ENCODE assay signal across 14 cellular contexts in the genomic region with DNA sequence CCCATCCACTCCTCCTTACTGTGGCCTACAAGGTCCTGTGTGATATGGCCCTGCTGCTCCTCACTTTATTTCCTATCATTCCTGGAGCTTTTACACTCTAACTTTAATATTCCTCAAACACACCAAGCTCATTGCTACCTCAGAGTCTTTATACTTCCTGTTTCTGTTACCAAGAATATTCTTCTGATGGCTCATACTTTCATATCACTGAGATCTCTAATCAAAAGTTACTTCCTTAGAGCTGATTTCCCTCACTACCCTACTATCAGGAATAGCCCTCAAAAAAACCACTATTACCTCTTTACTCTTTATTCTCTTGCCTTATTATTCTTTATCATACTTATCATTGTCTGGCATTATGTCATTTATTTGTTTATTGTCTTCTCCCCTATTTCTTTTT. TPM values are rescaled to one million over a fixed set of nuclear protein-coding genes. Genes with fewer than 3 reads are reported as not detected.
DNase-seq lines count a peak whose midpoint lies in the region; ATAC-seq and TF ChIP-seq lines count a peak whose summit lies in the region.
"Had no signal": no experiment of that assay in that cellular context is flagged by ENCODE, and none has a peak within 500 bp of the region (broad histone marks: within the 10 kb centered on the region; RNA-seq: fewer than 3 reads in every experiment).

No MANE protein-coding gene starts in this region.

- peaks cover 10% of the 10 kb centered on the region for H3K36me3 Mint-ChIP-seq in Caco-2 (ENCODE audit: insufficient read depth, unreplicated experiment)

- H3K36me3 ChIP-seq in BLaER1 (peaks cover 35% of the 10 kb centered on the region), PC-3 (ENCODE audit: low read depth, low read length) (peaks cover 25% of the 10 kb centered on the region; the same call in 1 of the 2 replicates), Caco-2 (ENCODE audit: control insufficient read depth, insufficient read depth, low read length) (no peaks in the 10 kb centered on the region; the same call in 1 of the 2 replicates)
- H3K36me3 ChIP-seq: neural progenitor cell had no signal

- H3F3A ChIP-seq in PC-3 (ENCODE audit: low read length, unreplicated experiment) = no peaks in the 10 kb centered on the region

- in situ Hi-C loops in GM13976 (cut with MboI; ENCODE audit: low sequenced_read_pairs, unreplicated experiment) = no loop called here

- H3K9me3 ChIP-seq in BLaER1 (no peaks in the 10 kb centered on the region), PC-3 (ENCODE audit: low read length) (no peaks in the 10 kb centered on the region), Caco-2 (no peaks in the 10 kb centered on the region)
- H3K9me3 ChIP-seq: vagina had no signal

- CTCF ChIA-PET in PC-3 (lab: Charles Lee) = no interaction called here
- CTCF ChIA-PET in Caco-2 (lab: Charles Lee) = no interaction called here

- H3K27ac Mint-ChIP-seq in Caco-2 (ENCODE audit: unreplicated experiment) = no peak overlapping the region
- H3K27ac Mint-ChIP-seq: neural progenitor cell; T-helper 1 cell treated with Interleukin-12 subunit alpha and Interleukin-12 subunit beta and Interleukin-4 antibody, amounts not matched to agents 30 μg/mL and 1 μg/mL, for 36 hours had no signal

- H3K9ac ChIP-seq in BLaER1 = no peak overlapping the region
- no peak overlapping the region for H3K9ac ChIP-seq in PC-3 (ENCODE audit: low read length)
- H3K9ac ChIP-seq: neural progenitor cell had no signal

- peak overlapping the region; percentile 52 for H3K4me2 ChIP-seq in BLaER1
- no peak overlapping the region for H3K4me2 ChIP-seq in PC-3 (ENCODE audit: low read length)
- H3K4me2 ChIP-seq: neural progenitor cell had no signal

- H3K27ac ChIP-seq in BLaER1 (no peak overlapping the region), PC-3 (ENCODE audit: low read length) (no peak overlapping the region)
- H3K27ac ChIP-seq: neural progenitor cell, vagina had no signal

- DNase-seq in GM13976 (ENCODE audit: low spot score) (peak; percentile 42), PC-3 (no peak), dermis blood vessel endothelial cell (peak; percentile 36), Caco-2 (no peak), DMS 273 (lab: John Stamatoyannopoulos, UW; ENCODE audit: unreplicated experiment) (no peak)
- DNase-seq in stimulated activated CD4-positive, alpha-beta T cell treated with anti-CD3 and anti-CD28 coated beads, Interleukin-4, amount 100 ng/mL, for 4 hours = no peak
- DNase-seq: central memory CD4-positive, alpha-beta T cell; NCI-H82; small intestine had no signal

- H2AFZ ChIP-seq in PC-3 (ENCODE audit: low read length) = no peak overlapping the region
- H2AFZ ChIP-seq: neural progenitor cell had no signal

- no peaks in the 10 kb centered on the region for H3K9me2 ChIP-seq in PC-3 (replicated peaks; ENCODE audit: low read length)

- POLR2A ChIA-PET in PC-3 (lab: Charles Lee; ENCODE audit: unreplicated experiment) = interaction anchor here (0.6 kb wide), 4 partner anchors 60 to 551 kb away, joined by 3 to 8 read pairs (median 4); no protein-coding TSS in a partner anchor
- POLR2A ChIA-PET in Caco-2 (lab: Charles Lee) = no interaction called here

- TF ChIP-seq CTCF in GM13976 (IDR thresholded peaks at IDR 0.05; ENCODE audit: borderline replicate concordance, control extremely low read depth, extremely low read depth, insufficient read depth, missing control alignments) (no peak), PC-3 (conservative IDR thresholded peaks at IDR 0.05; ENCODE audit: low read depth, low read length) (no peak), Caco-2 (IDR thresholded peaks at IDR 0.05; ENCODE audit: insufficient read depth in 1 of 2, low read depth in 1 of 2, low read length in 1 of 2, severe bottlenecking in 1 of 2, unreplicated experiment in 1 of 2) (no peak)

- ATAC-seq in PC-3 (peak; percentile 55), HG02763 (IDR thresholded peaks at IDR 0.05; ENCODE audit: unreplicated experiment) (no peak)

- H3K27me3 Mint-ChIP-seq in Caco-2 (ENCODE audit: insufficient read depth, unreplicated experiment) = no peaks in the 10 kb centered on the region

- H3K79me2 ChIP-seq in PC-3 (ENCODE audit: low read length) = peaks cover 6% of the 10 kb centered on the region

- no peaks in the 10 kb centered on the region for H3K9me3 Mint-ChIP-seq in Caco-2 (ENCODE audit: unreplicated experiment)
- H3K9me3 Mint-ChIP-seq: neural progenitor cell; T-helper 1 cell treated with Interleukin-12 subunit alpha and Interleukin-12 subunit beta and Interleukin-4 antibody, amounts not matched to agents 30 μg/mL and 1 μg/mL, for 36 hours had no signal

- H3K4me3 ChIP-seq in BLaER1 = no peak overlapping the region
- H3K4me3 ChIP-seq in PC-3 (ENCODE audit: low read length) = no peak overlapping the region
- no peak overlapping the region for H3K4me3 ChIP-seq in Caco-2 (ENCODE audit: low read depth, low read length)
- H3K4me3 ChIP-seq: neural progenitor cell, vagina had no signal

- peaks cover 12% of the 10 kb centered on the region for H3K4me1 Mint-ChIP-seq in Caco-2 (ENCODE audit: low read depth, unreplicated experiment)

- peaks cover 20% of the 10 kb centered on the region for H3K4me1 ChIP-seq in BLaER1
- peaks cover 11% of the 10 kb centered on the region for H3K4me1 ChIP-seq in PC-3 (ENCODE audit: insufficient read depth, low read length)
- H3K4me1 ChIP-seq in Caco-2 = peaks cover 4% of the 10 kb centered on the region; the same call in 1 of the 2 replicates

- H4K20me1 ChIP-seq in BLaER1 (no peaks in the 10 kb centered on the region), PC-3 (ENCODE audit: low read length) (no peaks in the 10 kb centered on the region)

- intact Hi-C loops in PC-3 (cut with micrococcal nuclease) (no loop called here), Caco-2 (cut with micrococcal nuclease; ENCODE audit: unreplicated experiment) (no loop called here)

- BruUV-seq in PC-3 (replicated peaks; lab: Mats Ljungman, UMichigan) (no TSS peak), Caco-2 (replicated peaks; lab: Mats Ljungman, UMichigan) (no TSS peak)

- no peak overlapping the region for H3K4me3 Mint-ChIP-seq in Caco-2 (ENCODE audit: unreplicated experiment)
- H3K4me3 Mint-ChIP-seq: neural progenitor cell; T-helper 1 cell treated with Interleukin-12 subunit alpha and Interleukin-12 subunit beta and Interleukin-4 antibody, amounts not matched to agents 30 μg/mL and 1 μg/mL, for 36 hours had no signal

- H3K27me3 ChIP-seq in BLaER1 (no peaks in the 10 kb centered on the region), PC-3 (ENCODE audit: low read length) (no peaks in the 10 kb centered on the region), Caco-2 (replicated peaks; ENCODE audit: control insufficient read depth, insufficient read depth, low read length) (no peaks in the 10 kb centered on the region)
- H3K27me3 ChIP-seq: neural progenitor cell, vagina had no signal

RNA-seq across cellular contexts. Expression of a gene that starts 5.8 kb away (rescaled TPM):
- total RNA-seq in PC-3 (2014; rRNA removed) (43.8 and 66.5 TPM in 2 replicates), dermis blood vessel endothelial cell (12.6 and 19.6 TPM in 2 replicates), Caco-2 (2022) (41.5 and 44.5 TPM in 2 replicates)

Comparison
In these comparisons a context has a peak if more than half of its experiments do, and no peak if none do; other contexts are left out.
1. DNase-seq: peak in GM13976 (single experiment) and dermis blood vessel endothelial cell (single experiment); none in PC-3 (single experiment), stimulated activated CD4-positive, alpha-beta T cell treated with anti-CD3 and anti-CD28 coated beads, Interleukin-4, amount 100 ng/mL, for 4 hours (0 of 2), Caco-2 (0 of 2) and DMS 273 (single experiment).